ENCODE assay signal across 9 cellular contexts in genomic region chr5:37738057-37738691, GRCh38.
DNase-seq lines count a peak whose midpoint lies in the region; ATAC-seq and TF ChIP-seq lines count a peak whose summit lies in the region.
"Had no signal": no experiment of that assay in that cellular context is flagged by ENCODE, and none has a peak within 500 bp of the region (broad histone marks: within the 10 kb centered on the region; RNA-seq: fewer than 3 reads in every experiment).

No MANE protein-coding gene starts in this region.

- H3K4me2 ChIP-seq in PC-3 (ENCODE audit: low read length), result peak overlapping the region; percentile 56

- no peak overlapping the region for H3K9ac ChIP-seq in PC-3 (ENCODE audit: low read length)

- H3K4me1 ChIP-seq in PC-3 (ENCODE audit: insufficient read depth, low read length), result peaks cover 21% of the 10 kb centered on the region

- intact Hi-C loops in CD4-positive, alpha-beta T cell (cut with DNase I, micrococcal nuclease), result no loop called here
- intact Hi-C loops in PC-3 (cut with micrococcal nuclease), result loop anchor here (2.0 kb wide), 1 partner anchor 15 kb away; no protein-coding TSS in a partner anchor
- intact Hi-C loops in cardiac septum (cut with DNase I), result no loop called here

- peaks cover 4% of the 10 kb centered on the region for H3K9me3 Mint-ChIP-seq in CD4-positive, alpha-beta T cell
- H3K9me3 Mint-ChIP-seq in stimulated activated naive B cell treated with anti-CD40 and anti-IgM and Interleukin-4, amounts not matched to agents 10 μg/mL and 1 μg/mL and 100 μg/mL, for 72 hours, result no peaks in the 10 kb centered on the region

- H3K4me3 ChIP-seq in PC-3 (ENCODE audit: low read length), result no peak overlapping the region
- H3K4me3 ChIP-seq: Peyer's patch had no signal

- H3F3A ChIP-seq in PC-3 (ENCODE audit: low read length, unreplicated experiment), result no peaks in the 10 kb centered on the region

- H3K4me3 Mint-ChIP-seq in CD4-positive, alpha-beta T cell, result no peak overlapping the region
- no peak overlapping the region for H3K4me3 Mint-ChIP-seq in stimulated activated naive B cell treated with anti-CD40 and anti-IgM and Interleukin-4, amounts not matched to agents 10 μg/mL and 1 μg/mL and 100 μg/mL, for 72 hours

- H3K36me3 Mint-ChIP-seq in CD4-positive, alpha-beta T cell (ENCODE audit: low read depth), result peaks cover 85% of the 10 kb centered on the region
- peaks cover 30 to 56% of the 10 kb centered on the region in 2 donors for H3K36me3 Mint-ChIP-seq in stimulated activated naive B cell treated with anti-CD40 and anti-IgM and Interleukin-4, amounts not matched to agents 10 μg/mL and 1 μg/mL and 100 μg/mL, for 72 hours

- H3K27ac Mint-ChIP-seq in CD4-positive, alpha-beta T cell, result no peak overlapping the region
- no peak overlapping the region for H3K27ac Mint-ChIP-seq in stimulated activated naive B cell treated with anti-CD40 and anti-IgM and Interleukin-4, amounts not matched to agents 10 μg/mL and 1 μg/mL and 100 μg/mL, for 72 hours

- no peaks in the 10 kb centered on the region for H3K9me3 ChIP-seq in CD4-positive, alpha-beta T cell (ENCODE audit: control insufficient read depth, low read length)
- H3K9me3 ChIP-seq in PC-3 (ENCODE audit: low read length), result no peaks in the 10 kb centered on the region
- H3K9me3 ChIP-seq: Peyer's patch had no signal

- peak; percentile 26 for ATAC-seq in CD4-positive, alpha-beta T cell (ENCODE audit: poor library complexity)
- ATAC-seq in GM19328 (IDR thresholded peaks at IDR 0.05; ENCODE audit: unreplicated experiment) (peak; percentile 89), HG03354 (IDR thresholded peaks at IDR 0.05; ENCODE audit: poor library complexity, severe bottlenecking, unreplicated experiment) (peak; percentile 79), PC-3 (peak; percentile 85)
- ATAC-seq in stimulated activated naive B cell treated with anti-CD40 and anti-IgM and Interleukin-4, amounts not matched to agents 10 μg/mL and 1 μg/mL and 100 μg/mL, for 72 hours (replicated peaks), result peak; percentile 77 to 80

- no peaks in the 10 kb centered on the region for H3K36me3 ChIP-seq in PC-3 (ENCODE audit: low read depth, low read length)

- H4K20me1 ChIP-seq in PC-3 (ENCODE audit: low read length), result no peaks in the 10 kb centered on the region

- CTCF ChIA-PET in CD4-positive, alpha-beta T cell (lab: Charles Lee), result no interaction called here
- CTCF ChIA-PET in PC-3 (lab: Charles Lee), result interaction anchor here (0.6 kb wide), 1 partner anchor 1048 kb away, joined by 7 read pairs; no protein-coding TSS in a partner anchor

- H3K27ac ChIP-seq in CD4-positive, alpha-beta T cell (ENCODE audit: low read depth, low read length), result no peak overlapping the region
- H3K27ac ChIP-seq in PC-3 (ENCODE audit: low read length), result peak overlapping the region; percentile 12
- no peak overlapping the region for H3K27ac ChIP-seq in epithelial cell of prostate

- POLR2A ChIA-PET in CD4-positive, alpha-beta T cell (lab: Charles Lee), result no interaction called here
- POLR2A ChIA-PET in PC-3 (lab: Charles Lee; ENCODE audit: unreplicated experiment), result interaction anchor here (0.6 kb wide), 1 partner anchor 359 kb away, joined by 3 read pairs; the partner anchor contains the start of gene WDR70

- no peaks in the 10 kb centered on the region for H3K27me3 Mint-ChIP-seq in CD4-positive, alpha-beta T cell
- H3K27me3 Mint-ChIP-seq in stimulated activated naive B cell treated with anti-CD40 and anti-IgM and Interleukin-4, amounts not matched to agents 10 μg/mL and 1 μg/mL and 100 μg/mL, for 72 hours, result no peaks in the 10 kb centered on the region

- TF ChIP-seq CTCF in CD4-positive, alpha-beta T cell (IDR thresholded peaks at IDR 0.05), result no peak
- no peak for TF ChIP-seq CTCF in PC-3 (conservative IDR thresholded peaks at IDR 0.05; ENCODE audit: low read depth, low read length)

- H3K27me3 ChIP-seq in CD4-positive, alpha-beta T cell (ENCODE audit: control insufficient read depth, insufficient read depth, low read length), result no peaks in the 10 kb centered on the region
- no peaks in the 10 kb centered on the region for H3K27me3 ChIP-seq in PC-3 (ENCODE audit: low read length)
- H3K27me3 ChIP-seq: Peyer's patch had no signal

- H3K79me2 ChIP-seq in PC-3 (ENCODE audit: low read length), result no peaks in the 10 kb centered on the region

- peaks cover 5% of the 10 kb centered on the region for H3K4me1 Mint-ChIP-seq in CD4-positive, alpha-beta T cell (ENCODE audit: low read depth)
- H3K4me1 Mint-ChIP-seq in stimulated activated naive B cell treated with anti-CD40 and anti-IgM and Interleukin-4, amounts not matched to agents 10 μg/mL and 1 μg/mL and 100 μg/mL, for 72 hours, result no peaks in the 10 kb centered on the region

- DNase-seq in CD4-positive, alpha-beta T cell, result no peak
- peak; percentile 90 for DNase-seq in PC-3
- DNase-seq in epithelial cell of prostate (ENCODE audit: low read depth, low spot score), result peak; percentile 78
- peak; percentile 6 for DNase-seq in stimulated activated naive B cell treated with anti-CD40 and anti-IgM and Interleukin-4, amounts not matched to agents 10 μg/mL and 1 μg/mL and 100 μg/mL, for 72 hours
- DNase-seq in activated effector memory CD4-positive, alpha-beta T cell treated with anti-CD3 and anti-CD28 coated beads, Interleukin-2, amount 50 U/mL, for 16 hours, result no peak
- DNase-seq in cardiac septum (ENCODE audit: low spot score), result no peak

- H2AFZ ChIP-seq in PC-3 (ENCODE audit: low read length), result no peak overlapping the region

- no peaks in the 10 kb centered on the region for H3K9me2 ChIP-seq in PC-3 (replicated peaks; ENCODE audit: low read length)

- BruUV-seq in PC-3 (replicated peaks; lab: Mats Ljungman, UMichigan), result no TSS peak

Comparison
In these comparisons a context has a peak if more than half of its experiments do, and no peak if none do; other contexts are left out.
1. ATAC-seq: peak in every context shown above with its lines; median percentile 89 in GM19328; 85 in PC-3; 79 in HG03354; 78 in stimulated activated naive B cell treated with anti-CD40 and anti-IgM and Interleukin-4, amounts not matched to agents 10 μg/mL and 1 μg/mL and 100 μg/mL, for 72 hours; 26 in CD4-positive, alpha-beta T cell.
2. DNase-seq: peak in PC-3 (single experiment), epithelial cell of prostate (single experiment) and stimulated activated naive B cell treated with anti-CD40 and anti-IgM and Interleukin-4, amounts not matched to agents 10 μg/mL and 1 μg/mL and 100 μg/mL, for 72 hours (single experiment); none in CD4-positive, alpha-beta T cell (0 of 10), activated effector memory CD4-positive, alpha-beta T cell treated with anti-CD3 and anti-CD28 coated beads, Interleukin-2, amount 50 U/mL, for 16 hours (single experiment) and cardiac septum (single experiment).